ENCODE assay signal across 1 cellular context in the genomic region with DNA sequence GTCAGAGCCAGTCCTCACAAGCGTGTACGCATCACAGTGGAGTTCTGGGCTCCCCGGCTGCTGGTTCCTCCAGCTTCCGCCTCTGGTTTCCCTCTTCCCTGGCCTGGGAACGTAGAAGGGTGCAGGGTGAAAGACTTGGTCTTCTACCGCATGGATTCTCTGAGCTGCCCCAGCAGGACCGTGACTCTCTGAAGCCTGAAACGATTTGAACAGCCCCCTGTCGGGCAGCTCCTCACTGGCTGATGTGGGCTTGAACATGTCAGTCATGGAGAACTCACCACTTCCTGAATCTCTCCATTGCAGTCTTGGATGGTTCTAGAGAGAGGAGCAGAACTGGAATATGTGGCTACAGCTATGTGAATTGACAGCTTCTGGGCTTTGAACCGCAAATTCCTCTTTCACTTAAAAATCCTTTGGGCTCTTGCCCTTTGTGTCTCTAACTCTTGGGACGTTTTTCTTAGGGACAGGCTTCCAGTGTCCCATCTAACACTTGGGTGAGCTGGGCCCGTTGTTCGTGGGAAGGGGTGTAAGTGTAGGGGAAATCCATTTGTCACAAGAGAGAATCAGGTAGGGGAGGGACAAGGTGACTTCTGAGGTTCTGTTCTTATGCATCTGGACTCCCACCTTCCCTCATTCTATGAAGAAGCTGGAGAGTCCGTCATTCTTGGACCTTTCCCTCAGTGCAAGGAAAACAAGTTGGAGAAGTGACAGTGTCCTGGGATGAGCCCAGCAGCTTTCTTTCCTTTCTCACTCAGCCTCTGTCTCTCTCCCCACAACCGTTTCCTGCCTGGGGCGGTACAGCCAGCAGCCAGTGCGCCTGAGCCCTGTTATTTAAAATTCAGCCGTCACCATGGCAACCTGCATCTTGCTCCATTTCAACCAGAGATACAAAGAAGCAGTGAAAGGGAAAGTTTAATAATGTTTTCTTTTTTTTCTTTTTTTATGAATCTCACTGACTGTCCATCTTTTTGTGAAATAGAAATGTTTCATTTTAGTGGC.
TF ChIP-seq lines count a peak whose summit lies in the region.

No MANE protein-coding gene starts in this region.

TF ChIP-seq in GM12878, 131 proteins besides CTCF, POLR2A, EP300 and RAD21 (continued from another document):
- TF ChIP-seq, protein P1, sequence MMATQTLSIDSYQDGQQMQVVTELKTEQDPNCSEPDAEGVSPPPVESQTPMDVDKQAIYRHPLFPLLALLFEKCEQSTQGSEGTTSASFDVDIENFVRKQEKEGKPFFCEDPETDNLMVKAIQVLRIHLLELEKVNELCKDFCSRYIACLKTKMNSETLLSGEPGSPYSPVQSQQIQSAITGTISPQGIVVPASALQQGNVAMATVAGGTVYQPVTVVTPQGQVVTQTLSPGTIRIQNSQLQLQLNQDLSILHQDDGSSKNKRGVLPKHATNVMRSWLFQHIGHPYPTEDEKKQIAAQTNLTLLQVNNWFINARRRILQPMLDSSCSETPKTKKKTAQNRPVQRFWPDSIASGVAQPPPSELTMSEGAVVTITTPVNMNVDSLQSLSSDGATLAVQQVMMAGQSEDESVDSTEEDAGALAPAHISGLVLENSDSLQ (IDR thresholded peaks at IDR 0.05) = 0 out of 2 replicates have a peak, but pooled peaks have one; percentile 18
- no peak for TF ChIP-seq SMAD1 (IDR thresholded peaks at IDR 0.05; ENCODE audit: low read depth, partially characterized antibody)
- no peak for TF ChIP-seq ZNF274 (IDR thresholded peaks at IDR 0.05; ENCODE audit: insufficient read depth, insufficient read length)
- TF ChIP-seq, protein P2, sequence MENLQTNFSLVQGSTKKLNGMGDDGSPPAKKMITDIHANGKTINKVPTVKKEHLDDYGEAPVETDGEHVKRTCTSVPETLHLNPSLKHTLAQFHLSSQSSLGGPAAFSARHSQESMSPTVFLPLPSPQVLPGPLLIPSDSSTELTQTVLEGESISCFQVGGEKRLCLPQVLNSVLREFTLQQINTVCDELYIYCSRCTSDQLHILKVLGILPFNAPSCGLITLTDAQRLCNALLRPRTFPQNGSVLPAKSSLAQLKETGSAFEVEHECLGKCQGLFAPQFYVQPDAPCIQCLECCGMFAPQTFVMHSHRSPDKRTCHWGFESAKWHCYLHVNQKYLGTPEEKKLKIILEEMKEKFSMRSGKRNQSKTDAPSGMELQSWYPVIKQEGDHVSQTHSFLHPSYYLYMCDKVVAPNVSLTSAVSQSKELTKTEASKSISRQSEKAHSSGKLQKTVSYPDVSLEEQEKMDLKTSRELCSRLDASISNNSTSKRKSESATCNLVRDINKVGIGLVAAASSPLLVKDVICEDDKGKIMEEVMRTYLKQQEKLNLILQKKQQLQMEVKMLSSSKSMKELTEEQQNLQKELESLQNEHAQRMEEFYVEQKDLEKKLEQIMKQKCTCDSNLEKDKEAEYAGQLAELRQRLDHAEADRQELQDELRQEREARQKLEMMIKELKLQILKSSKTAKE (IDR thresholded peaks at IDR 0.05; ENCODE audit: low read depth, poor library complexity, severe bottlenecking) = no peak
- TF ChIP-seq SREBF2 (IDR thresholded peaks at IDR 0.05; ENCODE audit: low read length) = no peak
- TF ChIP-seq TCF7 (IDR thresholded peaks at IDR 0.05; ENCODE audit: borderline replicate concordance) = no peak
- TF ChIP-seq NFIC (IDR thresholded peaks at IDR 0.05; ENCODE audit: low read depth, low read length) = no peak
- TF ChIP-seq ZNF384 (IDR thresholded peaks at IDR 0.05; ENCODE audit: borderline replicate concordance, low read depth, low read length) = no peak
